ENCODE assay signal across 12 cellular contexts in the genomic region with DNA sequence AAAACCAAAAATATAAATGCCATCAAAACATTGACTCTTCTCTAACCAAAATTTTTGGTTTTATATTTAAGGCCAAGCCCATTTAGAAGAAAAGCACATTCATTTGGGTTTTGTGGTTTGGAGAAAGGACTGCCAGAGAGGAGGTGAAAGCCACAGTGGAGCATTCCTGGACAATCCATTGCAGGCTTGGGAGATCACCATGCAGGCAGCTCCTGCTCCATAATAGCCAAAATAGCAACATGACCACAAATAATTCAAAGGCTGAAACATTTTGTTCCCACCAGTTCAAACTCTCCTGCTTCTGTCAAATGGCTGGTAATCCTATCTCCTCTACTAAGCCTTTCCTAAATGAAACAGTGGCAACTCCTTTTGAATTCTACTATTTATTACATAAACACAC.
A peak's percentile ranks its signal among the peaks of the same experiment; 100 is the strongest.
DNase-seq lines count a peak whose midpoint lies in the region; TF ChIP-seq lines count a peak whose summit lies in the region.
"Had no signal": no experiment of that assay in that cellular context is flagged by ENCODE, and none has a peak within 500 bp of the region (broad histone marks: within the 10 kb centered on the region; RNA-seq: fewer than 3 reads in every experiment).

No MANE protein-coding gene starts in this region.

- no peaks in the 10 kb centered on the region for H3K27me3 ChIP-seq in mammary epithelial cell (ENCODE audit: insufficient read depth, low read length)
- H3K27me3 ChIP-seq in adipocyte (replicated peaks; ENCODE audit: control insufficient read depth, insufficient read depth, low read length) = no peaks in the 10 kb centered on the region
- H3K27me3 ChIP-seq: left lung had no signal

- no peaks in the 10 kb centered on the region for H4K20me1 ChIP-seq in mammary epithelial cell (ENCODE audit: insufficient read depth, low read length)

- CTCF ChIA-PET in mammary epithelial cell (lab: Charles Lee; ENCODE audit: low non-redundant PET) = no interaction called here
- CTCF ChIA-PET in MCF 10A (lab: Yijun Ruan, JAX) = no interaction called here

- H3K9ac ChIP-seq in mammary epithelial cell (ENCODE audit: insufficient read depth, low read length) (no peak overlapping the region), adipocyte (ENCODE audit: low read length) (no peak overlapping the region)

- peak overlapping the region; percentile 38 for H2AFZ ChIP-seq in mammary epithelial cell (ENCODE audit: low read depth, low read length)

- no peak overlapping the region for H3K4me3 ChIP-seq in mammary epithelial cell (replicated peaks in 1 of 3; ENCODE audit: insufficient read depth in 1 of 3, low read depth in 2 of 3, low read length in 3 of 3)
- no peak overlapping the region for H3K4me3 ChIP-seq in adipocyte (ENCODE audit: low read length)
- H3K4me3 ChIP-seq in foreskin fibroblast (ENCODE audit: low read depth in 1 of 2, low read length in 2 of 2) = no peak overlapping the region
- H3K4me3 ChIP-seq: left lung, prostate gland had no signal

- no peak overlapping the region for H3K27ac ChIP-seq in mammary epithelial cell (ENCODE audit: insufficient read depth, low read depth, low read length)
- H3K27ac ChIP-seq: left lung, prostate gland had no signal

- in situ Hi-C loops in mammary epithelial cell (cut with MboI; ENCODE audit: low sequenced_read_pairs in 2 of 2) = no loop called here

- H3K27ac Mint-ChIP-seq in MCF 10A (ENCODE audit: low read depth, unreplicated experiment) (no peak overlapping the region), osteocyte (ENCODE audit: unreplicated experiment) (no peak overlapping the region)
- H3K27ac Mint-ChIP-seq: activated naive CD4-positive, alpha-beta T cell treated with anti-CD3 and anti-CD28 coated beads, Interleukin-2, amount 50 U/mL, for 72 hours had no signal

- BruUV-seq in mammary epithelial cell (replicated peaks; lab: Mats Ljungman, UMichigan) (no TSS peak), MCF 10A (replicated peaks; lab: Mats Ljungman, UMichigan) (no TSS peak)

- peak; percentile 33 for DNase-seq in mammary epithelial cell
- no peak for DNase-seq in MCF 10A (ENCODE audit: unreplicated experiment)
- peak; percentile 65 for DNase-seq in adipocyte (ENCODE audit: low read depth)
- DNase-seq in foreskin fibroblast = peak; percentile 35 to 67
- DNase-seq in NCI-H446 treated with DMSO at 0.1 percent for 48 hours (lab: John Stamatoyannopoulos, UW) = no peak
- DNase-seq in mucosa of gallbladder (ENCODE audit: low spot score) = no peak
- DNase-seq in activated CD4-positive, alpha-beta T cell treated with anti-CD3 and anti-CD28 coated beads for 1 hour = no peak
- DNase-seq in osteocyte (ENCODE audit: extremely low spot score, unreplicated experiment) = no peak
- DNase-seq: left lung, NCI-H2081 had no signal

- H3K4me1 Mint-ChIP-seq in MCF 10A (ENCODE audit: insufficient read depth, unreplicated experiment) (peaks cover 7% of the 10 kb centered on the region), osteocyte (ENCODE audit: unreplicated experiment) (peaks cover 13% of the 10 kb centered on the region)

- intact Hi-C loops in mammary epithelial cell (cut with micrococcal nuclease) (no loop called here), MCF 10A (cut with micrococcal nuclease) (no loop called here)

- no peaks in the 10 kb centered on the region for H3K36me3 ChIP-seq in mammary epithelial cell (ENCODE audit: insufficient read depth, low read length)
- H3K36me3 ChIP-seq in adipocyte (ENCODE audit: control insufficient read depth, insufficient read depth, low read length, severe bottlenecking) = no peaks in the 10 kb centered on the region
- H3K36me3 ChIP-seq: left lung, prostate gland had no signal

- H3K4me2 ChIP-seq in mammary epithelial cell (ENCODE audit: insufficient read depth, low read depth, low read length) = peak overlapping the region; percentile 18

- H3K9me3 ChIP-seq in mammary epithelial cell (replicated peaks; ENCODE audit: insufficient read depth, low read length) (no peaks in the 10 kb centered on the region), adipocyte (ENCODE audit: control insufficient read depth, low read length) (no peaks in the 10 kb centered on the region)
- H3K9me3 ChIP-seq: left lung, prostate gland had no signal

- POLR2A ChIA-PET in MCF 10A (lab: Yijun Ruan, JAX) = no interaction called here

- H3K4me3 Mint-ChIP-seq in MCF 10A (ENCODE audit: unreplicated experiment) (no peak overlapping the region), osteocyte (ENCODE audit: unreplicated experiment) (no peak overlapping the region)

- H3K79me2 ChIP-seq in mammary epithelial cell (ENCODE audit: insufficient read depth, low read length) = no peaks in the 10 kb centered on the region

- dilution Hi-C loops in mammary epithelial cell (cut with HindIII; ENCODE audit: low sequenced_read_pairs) = no loop called here

- H3K9me3 Mint-ChIP-seq in MCF 10A (ENCODE audit: unreplicated experiment) = peaks cover under 1% of the 10 kb centered on the region
- H3K9me3 Mint-ChIP-seq in osteocyte (ENCODE audit: unreplicated experiment) = no peaks in the 10 kb centered on the region

- H3K4me1 ChIP-seq in mammary epithelial cell (ENCODE audit: insufficient read depth, low read length) = peaks cover 18% of the 10 kb centered on the region
- peaks cover 28% of the 10 kb centered on the region for H3K4me1 ChIP-seq in adipocyte (ENCODE audit: control insufficient read depth, insufficient read depth, low read length)
- H3K4me1 ChIP-seq: left lung, prostate gland had no signal

- H3K36me3 Mint-ChIP-seq in MCF 10A (ENCODE audit: insufficient read depth, unreplicated experiment) (no peaks in the 10 kb centered on the region), osteocyte (ENCODE audit: unreplicated experiment) (no peaks in the 10 kb centered on the region)
- H3K36me3 Mint-ChIP-seq: activated naive CD4-positive, alpha-beta T cell treated with anti-CD3 and anti-CD28 coated beads, Interleukin-2, amount 50 U/mL, for 72 hours had no signal

- H3K27me3 Mint-ChIP-seq in MCF 10A (ENCODE audit: insufficient read depth, unreplicated experiment) (no peaks in the 10 kb centered on the region), osteocyte (ENCODE audit: unreplicated experiment) (no peaks in the 10 kb centered on the region)

- TF ChIP-seq CTCF in mammary epithelial cell (conservative IDR thresholded peaks at IDR 0.05 in 1 of 2, IDR thresholded peaks at IDR 0.05 in 1 of 2; ENCODE audit: extremely low read depth in 1 of 2, insufficient read depth in 1 of 2, low read depth in 1 of 2, low read length in 2 of 2) (no peak), MCF 10A (IDR thresholded peaks at IDR 0.05; ENCODE audit: unreplicated experiment) (no peak), foreskin fibroblast (IDR thresholded peaks at IDR 0.05; ENCODE audit: low read depth, low read length) (no peak), osteocyte (IDR thresholded peaks at IDR 0.05) (no peak)

Comparison
In these comparisons a context has a peak if more than half of its experiments do, and no peak if none do; other contexts are left out.
1. DNase-seq: peak in mammary epithelial cell (single experiment), adipocyte (single experiment) and foreskin fibroblast (2 of 2); none in MCF 10A (single experiment), NCI-H446 treated with DMSO at 0.1 percent for 48 hours (single experiment), mucosa of gallbladder (single experiment), activated CD4-positive, alpha-beta T cell treated with anti-CD3 and anti-CD28 coated beads for 1 hour (single experiment) and osteocyte (single experiment).